Comparison of ENCODE assay signal across 1 cellular context in the genomic region with DNA sequence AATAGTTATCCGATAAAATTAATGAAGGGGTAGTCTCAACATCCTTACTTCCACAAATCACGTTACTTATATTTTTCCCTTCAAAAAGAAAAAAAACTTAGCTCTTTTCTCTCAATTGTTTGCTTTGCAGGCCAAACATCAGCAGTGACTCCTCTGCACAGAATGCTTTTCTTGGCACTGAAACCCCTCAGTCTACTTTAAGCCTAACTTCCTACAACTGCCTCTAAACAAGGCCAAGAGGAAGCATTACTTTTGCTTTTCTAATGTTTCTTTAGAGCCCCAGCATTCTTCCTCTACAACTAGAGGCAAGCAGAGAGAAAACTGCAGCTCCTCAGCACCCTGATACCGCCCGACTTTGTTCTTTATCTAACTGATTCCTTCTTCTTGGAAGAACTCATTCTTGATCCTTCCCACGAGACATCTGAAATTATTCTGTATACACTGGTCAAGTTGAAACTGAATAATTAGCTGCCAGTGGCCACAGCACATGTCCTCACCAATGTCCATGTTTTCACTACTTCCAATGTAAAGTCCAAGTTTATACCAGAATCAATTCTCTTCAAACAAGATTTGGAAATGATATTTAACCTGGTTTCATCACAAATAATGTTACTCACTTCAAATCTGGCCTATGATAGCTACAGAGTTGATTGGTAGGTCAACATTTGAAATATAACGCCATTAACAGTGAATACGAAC.
TF ChIP-seq lines count a peak whose summit lies in the region.

No MANE protein-coding gene starts in this region.

TF ChIP-seq in HEK293, 187 proteins besides CTCF, POLR2A, EP300 and RAD21 (continued from another document):
- TF ChIP-seq ZBTB49 (tag by site-specific recombination; IDR thresholded peaks at IDR 0.05; ENCODE audit: low read depth), result no peak
- TF ChIP-seq ZNF785 (tag by site-specific recombination; IDR thresholded peaks at IDR 0.05), result no peak
- TF ChIP-seq ZNF280C (tag by site-specific recombination; IDR thresholded peaks at IDR 0.05), result no peak
- TF ChIP-seq ZNF354C (tag by site-specific recombination; IDR thresholded peaks at IDR 0.05; ENCODE audit: borderline replicate concordance, low read depth), result no peak
- TF ChIP-seq ZNF394 (tag by site-specific recombination; IDR thresholded peaks at IDR 0.05; ENCODE audit: borderline replicate concordance), result no peak
- TF ChIP-seq ZNF174 (tag by site-specific recombination; IDR thresholded peaks at IDR 0.05), result no peak
- TF ChIP-seq, protein P1, sequence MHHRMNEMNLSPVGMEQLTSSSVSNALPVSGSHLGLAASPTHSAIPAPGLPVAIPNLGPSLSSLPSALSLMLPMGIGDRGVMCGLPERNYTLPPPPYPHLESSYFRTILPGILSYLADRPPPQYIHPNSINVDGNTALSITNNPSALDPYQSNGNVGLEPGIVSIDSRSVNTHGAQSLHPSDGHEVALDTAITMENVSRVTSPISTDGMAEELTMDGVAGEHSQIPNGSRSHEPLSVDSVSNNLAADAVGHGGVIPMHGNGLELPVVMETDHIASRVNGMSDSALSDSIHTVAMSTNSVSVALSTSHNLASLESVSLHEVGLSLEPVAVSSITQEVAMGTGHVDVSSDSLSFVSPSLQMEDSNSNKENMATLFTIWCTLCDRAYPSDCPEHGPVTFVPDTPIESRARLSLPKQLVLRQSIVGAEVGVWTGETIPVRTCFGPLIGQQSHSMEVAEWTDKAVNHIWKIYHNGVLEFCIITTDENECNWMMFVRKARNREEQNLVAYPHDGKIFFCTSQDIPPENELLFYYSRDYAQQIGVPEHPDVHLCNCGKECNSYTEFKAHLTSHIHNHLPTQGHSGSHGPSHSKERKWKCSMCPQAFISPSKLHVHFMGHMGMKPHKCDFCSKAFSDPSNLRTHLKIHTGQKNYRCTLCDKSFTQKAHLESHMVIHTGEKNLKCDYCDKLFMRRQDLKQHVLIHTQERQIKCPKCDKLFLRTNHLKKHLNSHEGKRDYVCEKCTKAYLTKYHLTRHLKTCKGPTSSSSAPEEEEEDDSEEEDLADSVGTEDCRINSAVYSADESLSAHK (tag by site-specific recombination; IDR thresholded peaks at IDR 0.05), result no peak
- TF ChIP-seq, protein P2, sequence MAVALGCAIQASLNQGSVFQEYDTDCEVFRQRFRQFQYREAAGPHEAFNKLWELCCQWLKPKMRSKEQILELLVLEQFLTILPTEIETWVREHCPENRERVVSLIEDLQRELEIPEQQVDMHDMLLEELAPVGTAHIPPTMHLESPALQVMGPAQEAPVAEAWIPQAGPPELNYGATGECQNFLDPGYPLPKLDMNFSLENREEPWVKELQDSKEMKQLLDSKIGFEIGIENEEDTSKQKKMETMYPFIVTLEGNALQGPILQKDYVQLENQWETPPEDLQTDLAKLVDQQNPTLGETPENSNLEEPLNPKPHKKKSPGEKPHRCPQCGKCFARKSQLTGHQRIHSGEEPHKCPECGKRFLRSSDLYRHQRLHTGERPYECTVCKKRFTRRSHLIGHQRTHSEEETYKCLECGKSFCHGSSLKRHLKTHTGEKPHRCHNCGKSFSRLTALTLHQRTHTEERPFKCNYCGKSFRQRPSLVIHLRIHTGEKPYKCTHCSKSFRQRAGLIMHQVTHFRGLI (tag by site-specific recombination; IDR thresholded peaks at IDR 0.05), result no peak
- TF ChIP-seq ZNF544 (tag by site-specific recombination; IDR thresholded peaks at IDR 0.05), result no peak
- TF ChIP-seq ZNF239 (tag by site-specific recombination; IDR thresholded peaks at IDR 0.05), result no peak
- no peak for TF ChIP-seq ZNF48 (tag by site-specific recombination; IDR thresholded peaks at IDR 0.05)
- TF ChIP-seq ZNF555 (tag by site-specific recombination; conservative IDR thresholded peaks at IDR 0.05), result no peak
- no peak for TF ChIP-seq AEBP2 (tag by site-specific recombination; IDR thresholded peaks at IDR 0.05; ENCODE audit: borderline replicate concordance)
